In genomic region chr17:68542698-68543463, GRCh38 we compare ENCODE assay signal across 19 cellular contexts. TPM values are rescaled to one million over a fixed set of nuclear protein-coding genes. Genes with fewer than 3 reads are reported as not detected.
"Had no signal": no experiment of that assay in that cellular context is flagged by ENCODE, and none has a peak within 500 bp of the region (broad histone marks: within the 10 kb centered on the region; RNA-seq: fewer than 3 reads in every experiment).

No MANE protein-coding gene starts in this region.

- H3K27ac ChIP-seq: coronary artery, transverse colon had no signal

- H3K4me3 ChIP-seq: coronary artery, transverse colon had no signal

- H3K4me1 Mint-ChIP-seq: central memory CD8-positive, alpha-beta T cell had no signal

- H3K9me3 ChIP-seq: transverse colon had no signal

- H3K9me3 Mint-ChIP-seq: central memory CD8-positive, alpha-beta T cell; immature natural killer cell; neural crest cell; T-helper 1 cell treated with Interleukin-12 subunit alpha and Interleukin-12 subunit beta and Interleukin-4 antibody, amounts not matched to agents 30 μg/mL and 1 μg/mL, for 36 hours had no signal

- H3K27me3 ChIP-seq: transverse colon had no signal

- H3K36me3 ChIP-seq: transverse colon had no signal

- DNase-seq: activated CD4-positive, alpha-beta T cell treated with anti-CD3 and anti-CD28 coated beads for 4 hours; activated CD8-positive, alpha-beta memory T cell treated with anti-CD3 and anti-CD28 coated beads, Interleukin-2, amount 50 U/mL, for 4 hours; activated CD8-positive, alpha-beta T cell treated with anti-CD3 and anti-CD28 coated beads, Interleukin-2, amount 10 ng/mL, durations not matched to agents 7 days and 5 days; activated gamma-delta T cell treated with Interleukin-2 at 50 U/mL for 16 hours; activated T-cell treated with anti-CD3 and anti-CD28 coated beads, Interleukin-2, amount 50 U/mL, for 72 hours; amygdala; foreskin fibroblast; immature natural killer cell; retina; stimulated activated naive CD4-positive, alpha-beta T cell; substantia nigra; transverse colon had no signal

- H3K27me3 Mint-ChIP-seq: activated naive CD8-positive, alpha-beta T cell; central memory CD8-positive, alpha-beta T cell had no signal

- H3K4me3 Mint-ChIP-seq: activated CD8-positive, alpha-beta T cell treated with anti-CD3 and anti-CD28 coated beads, Interleukin-2, amount 10 ng/mL, durations not matched to agents 7 days and 5 days; activated naive CD8-positive, alpha-beta T cell; activated T-cell treated with anti-CD3 and anti-CD28 coated beads, Interleukin-2, amount 50 U/mL, for 72 hours; brain; central memory CD8-positive, alpha-beta T cell; immature natural killer cell; neural crest cell; T-helper 1 cell treated with Interleukin-12 subunit alpha and Interleukin-12 subunit beta and Interleukin-4 antibody, amounts not matched to agents 30 μg/mL and 1 μg/mL, for 36 hours had no signal

- ATAC-seq: activated CD8-positive, alpha-beta T cell treated with anti-CD3 and anti-CD28 coated beads, Interleukin-2, amount 10 ng/mL, durations not matched to agents 7 days and 5 days; activated T-cell treated with anti-CD3 and anti-CD28 coated beads, Interleukin-2, amount 50 U/mL, for 72 hours had no signal

- H3K27ac Mint-ChIP-seq: activated CD8-positive, alpha-beta T cell treated with anti-CD3 and anti-CD28 coated beads, Interleukin-2, amount 10 ng/mL, durations not matched to agents 7 days and 5 days; activated T-cell treated with anti-CD3 and anti-CD28 coated beads, Interleukin-2, amount 50 U/mL, for 72 hours; T-helper 1 cell treated with Interleukin-12 subunit alpha and Interleukin-12 subunit beta and Interleukin-4 antibody, amounts not matched to agents 30 μg/mL and 1 μg/mL, for 36 hours had no signal

- H3K4me1 ChIP-seq: transverse colon had no signal

RNA-seq across cellular contexts. Expression of gene FAM20A, which starts 58.3 kb away (rescaled TPM):
- total RNA-seq: activated CD8-positive, alpha-beta T cell treated with anti-CD3 and anti-CD28 coated beads, Interleukin-2, amount 10 ng/mL, durations not matched to agents 7 days and 5 days; activated T-cell treated with anti-CD3 and anti-CD28 coated beads, Interleukin-2, amount 50 U/mL, for 72 hours; lung microvascular endothelial cell had no signal
